ENCODE assay signal across 17 cellular contexts in genomic region chr6:14889172-14889571, GRCh38.
A peak's percentile ranks its signal among the peaks of the same experiment; 100 is the strongest.
DNase-seq lines count a peak whose midpoint lies in the region; ATAC-seq and TF ChIP-seq lines count a peak whose summit lies in the region.
"Had no signal": no experiment of that assay in that cellular context is flagged by ENCODE, and none has a peak within 500 bp of the region (broad histone marks: within the 10 kb centered on the region; RNA-seq: fewer than 3 reads in every experiment).

No MANE protein-coding gene starts in this region.

- H3K36me3 ChIP-seq in PC-3 (ENCODE audit: low read depth, low read length) (no peaks in the 10 kb centered on the region), SK-N-SH (replicated peaks in 1 of 2; ENCODE audit: control insufficient read depth in 1 of 2, insufficient read depth in 2 of 2, low read length in 1 of 2) (no peaks in the 10 kb centered on the region)

- peaks cover 8% of the 10 kb centered on the region for H3K27me3 Mint-ChIP-seq in progenitor cell of endocrine pancreas
- H3K27me3 Mint-ChIP-seq: activated B cell treated with CpG ODN at 0.5 μM for 24 hours; stimulated activated naive CD8-positive, alpha-beta T cell treated with anti-CD3 and anti-CD28 coated beads, Interleukin-15, Interleukin-2, amounts not matched to agents 100 ng/mL and 50 ng/mL, for 24 hours had no signal

- no peaks in the 10 kb centered on the region for H3K79me2 ChIP-seq in PC-3 (ENCODE audit: low read length)
- H3K79me2 ChIP-seq in SK-N-SH (ENCODE audit: insufficient read depth), result no peaks in the 10 kb centered on the region

- no peaks in the 10 kb centered on the region for H3K9me3 ChIP-seq in PC-3 (ENCODE audit: low read length)
- H3K9me3 ChIP-seq in SK-N-SH, result no peaks in the 10 kb centered on the region

- peak overlapping the region; percentile 40; the same call in 1 of the 2 replicates for H3K9ac ChIP-seq in PC-3 (ENCODE audit: low read length)
- H3K9ac ChIP-seq in SK-N-SH, result no peak overlapping the region

- intact Hi-C loops in PC-3 (cut with micrococcal nuclease), result loop anchor here (1.0 to 5.0 kb wide), 5 partner anchors 12 to 677 kb away; no protein-coding TSS in a partner anchor

- H3K27me3 ChIP-seq in PC-3 (ENCODE audit: low read length) (no peaks in the 10 kb centered on the region), SK-N-SH (ENCODE audit: insufficient read depth) (no peaks in the 10 kb centered on the region)
- H3K27me3 ChIP-seq: foreskin keratinocyte had no signal

- H2AFZ ChIP-seq in PC-3 (ENCODE audit: low read length) (peak overlapping the region; percentile 58; the same call in 1 of the 2 replicates), SK-N-SH (ENCODE audit: low read depth) (no peak overlapping the region)
- H2AFZ ChIP-seq: PC-9 had no signal

- H3K27ac Mint-ChIP-seq in progenitor cell of endocrine pancreas, result peak overlapping the region; percentile 25
- H3K27ac Mint-ChIP-seq: activated B cell treated with CpG ODN at 0.5 μM for 24 hours; IgD-negative memory B cell; immature natural killer cell; stimulated activated naive CD8-positive, alpha-beta T cell treated with anti-CD3 and anti-CD28 coated beads, Interleukin-15, Interleukin-2, amounts not matched to agents 100 ng/mL and 50 ng/mL, for 24 hours had no signal

- no peak for TF ChIP-seq EP300 in SK-N-SH (IDR thresholded peaks at IDR 0.05; ENCODE audit: borderline replicate concordance in 1 of 2, low read depth in 1 of 2, low read length in 1 of 2)

- no TSS peak for BruUV-seq in PC-3 (replicated peaks; lab: Mats Ljungman, UMichigan)

- H3K4me3 ChIP-seq in PC-3 (ENCODE audit: low read length) (peak overlapping the region; percentile 3; the same call in 1 of the 2 replicates), SK-N-SH (ENCODE audit: low read depth in 2 of 2, low read length in 1 of 2) (no peak overlapping the region)
- H3K4me3 ChIP-seq: PC-9 had no signal

- H3K9me3 Mint-ChIP-seq in progenitor cell of endocrine pancreas (ENCODE audit: low read depth), result peaks cover 11% of the 10 kb centered on the region

- no peaks in the 10 kb centered on the region for H4K20me1 ChIP-seq in PC-3 (ENCODE audit: low read length)
- H4K20me1 ChIP-seq in SK-N-SH (ENCODE audit: insufficient read depth), result no peaks in the 10 kb centered on the region

- peaks cover 24% of the 10 kb centered on the region for H3K4me1 Mint-ChIP-seq in progenitor cell of endocrine pancreas (ENCODE audit: low read depth)
- H3K4me1 Mint-ChIP-seq: immature natural killer cell had no signal

- H3F3A ChIP-seq in PC-3 (ENCODE audit: low read length, unreplicated experiment) (peaks cover 3% of the 10 kb centered on the region), SK-N-SH (replicated peaks; ENCODE audit: insufficient read depth) (no peaks in the 10 kb centered on the region)

- peaks cover 14% of the 10 kb centered on the region for H3K4me1 ChIP-seq in PC-3 (ENCODE audit: insufficient read depth, low read length)
- H3K4me1 ChIP-seq in SK-N-SH (ENCODE audit: control insufficient read depth in 1 of 2, insufficient read depth in 2 of 2, low read depth in 1 of 2, low read length in 1 of 2), result peaks cover 0 to under 1% of the 10 kb centered on the region in 2 experiments; a peak in 1 of 4 replicates

- ATAC-seq in PC-3 (peak; percentile 78), GM21786 (IDR thresholded peaks at IDR 0.05; ENCODE audit: unreplicated experiment) (no peak)
- ATAC-seq: foreskin keratinocyte had no signal

- H3K36me3 Mint-ChIP-seq in progenitor cell of endocrine pancreas (ENCODE audit: insufficient read depth), result peaks cover 2% of the 10 kb centered on the region
- H3K36me3 Mint-ChIP-seq: IgD-negative memory B cell, immature natural killer cell had no signal

- H3K4me2 ChIP-seq in PC-3 (ENCODE audit: low read length) (peak overlapping the region; percentile 63), SK-N-SH (no peak overlapping the region)
- H3K4me2 ChIP-seq: PC-9 had no signal

- CTCF ChIA-PET in PC-3 (lab: Charles Lee) (no interaction called here), SK-N-SH (lab: Yijun Ruan, JAX) (interaction anchor here (0.5 kb wide), 1 partner anchor 85 kb away, joined by 3 read pairs; no protein-coding TSS in a partner anchor)

- H3K27ac ChIP-seq in PC-3 (ENCODE audit: low read length), result peak overlapping the region; percentile 83
- no peak overlapping the region for H3K27ac ChIP-seq in SK-N-SH (ENCODE audit: low read depth in 2 of 2, low read length in 1 of 2)
- H3K27ac ChIP-seq: foreskin keratinocyte, PC-9 had no signal

- TF ChIP-seq CTCF in PC-3 (conservative IDR thresholded peaks at IDR 0.05; ENCODE audit: low read depth, low read length) (no peak), progenitor cell of endocrine pancreas (IDR thresholded peaks at IDR 0.05; ENCODE audit: unreplicated experiment) (no peak), SK-N-SH (IDR thresholded peaks at IDR 0.05) (no peak)

- DNase-seq in GM04503 (ENCODE audit: low read depth) (peak; percentile 33), PC-3 (peak; percentile 81), fibroblast of peridontal ligament (ENCODE audit: extremely low read depth) (peak; percentile 79), progenitor cell of endocrine pancreas (ENCODE audit: low spot score, unreplicated experiment) (no peak), SK-N-SH (no peak)
- DNase-seq in activated CD4-positive, CD25-positive, alpha-beta regulatory T cell treated with anti-CD3 and anti-CD28 coated beads, Interleukin-2, amount 50 U/mL, for 72 hours, result no peak
- DNase-seq in activated CD8-positive, alpha-beta memory T cell treated with anti-CD3 and anti-CD28 coated beads for 24 hours, result no peak
- DNase-seq: activated B cell treated with CpG ODN at 0.5 μM for 24 hours, DMS79 treated with DMSO at 0.1 percent for 48 hours, foreskin keratinocyte, immature natural killer cell, NCI-H187 treated with DMSO at 0.1 percent for 48 hours, NCI-H526, PC-9 had no signal

- H3K4me3 Mint-ChIP-seq in progenitor cell of endocrine pancreas (ENCODE audit: low read depth), result no peak overlapping the region
- H3K4me3 Mint-ChIP-seq: activated B cell treated with CpG ODN at 0.5 μM for 24 hours; IgD-negative memory B cell; immature natural killer cell; stimulated activated naive CD8-positive, alpha-beta T cell treated with anti-CD3 and anti-CD28 coated beads, Interleukin-15, Interleukin-2, amounts not matched to agents 100 ng/mL and 50 ng/mL, for 24 hours had no signal

- H3K9me2 ChIP-seq in PC-3 (replicated peaks; ENCODE audit: low read length) (no peaks in the 10 kb centered on the region), SK-N-SH (no peaks in the 10 kb centered on the region)

- POLR2A ChIA-PET in PC-3 (lab: Charles Lee; ENCODE audit: unreplicated experiment), result interaction anchor here (0.7 kb wide), 1 partner anchor 171 kb away, joined by 5 read pairs; no protein-coding TSS in a partner anchor
- POLR2A ChIA-PET in SK-N-SH (lab: Yijun Ruan, JAX), result no interaction called here

- WGBS in SK-N-SH (ENCODE audit: low lambda C conversion rate), result 59% methylated on average over 2 of the region's 2 CpGs

- TF ChIP-seq RAD21 in SK-N-SH (IDR thresholded peaks at IDR 0.05; ENCODE audit: low read length), result no peak

TF ChIP-seq in SK-N-SH, 30 proteins besides CTCF, POLR2A, EP300 and RAD21 (continues in another document):
- TF ChIP-seq PBX3 (IDR thresholded peaks at IDR 0.05) (no peak), RFX5 (IDR thresholded peaks at IDR 0.05; ENCODE audit: low read length) (no peak), NFIC (IDR thresholded peaks at IDR 0.05; ENCODE audit: borderline replicate concordance) (no peak), TEAD4 (IDR thresholded peaks at IDR 0.05; ENCODE audit: borderline replicate concordance, insufficient read depth) (no peak), RCOR1 (IDR thresholded peaks at IDR 0.05; ENCODE audit: low read length) (no peak), FOXM1 (IDR thresholded peaks at IDR 0.05; ENCODE audit: low read depth) (no peak), ELF1 (IDR thresholded peaks at IDR 0.05) (no peak), RXRA (IDR thresholded peaks at IDR 0.05; ENCODE audit: borderline replicate concordance, low read depth) (no peak), REST (IDR thresholded peaks at IDR 0.05; ENCODE audit: low read depth, low read length) (no peak), TCF12 (IDR thresholded peaks at IDR 0.05) (no peak), NRF1 (IDR thresholded peaks at IDR 0.05; ENCODE audit: low read depth, low read length) (no peak)

Comparison
In these comparisons a context has a peak if more than half of its experiments do, and no peak if none do; other contexts are left out.
1. DNase-seq: peak in GM04503 (single experiment), PC-3 (single experiment) and fibroblast of peridontal ligament (single experiment); none in progenitor cell of endocrine pancreas (single experiment), activated CD4-positive, CD25-positive, alpha-beta regulatory T cell treated with anti-CD3 and anti-CD28 coated beads, Interleukin-2, amount 50 U/mL, for 72 hours (single experiment), activated CD8-positive, alpha-beta memory T cell treated with anti-CD3 and anti-CD28 coated beads for 24 hours (single experiment) and SK-N-SH (single experiment).